Comparison of ENCODE assay signal across 24 cellular contexts in genomic region chr6:157271441-157271840, GRCh38. TPM values are rescaled to one million over a fixed set of nuclear protein-coding genes. Genes with fewer than 3 reads are reported as not detected.
DNase-seq lines count a peak whose midpoint lies in the region; ATAC-seq and TF ChIP-seq lines count a peak whose summit lies in the region.
"Had no signal": no experiment of that assay in that cellular context is flagged by ENCODE, and none has a peak within 500 bp of the region (broad histone marks: within the 10 kb centered on the region; RNA-seq: fewer than 3 reads in every experiment).

No MANE protein-coding gene starts in this region.

- ATAC-seq in thoracic aorta (ENCODE audit: insufficient number of reproducible peaks, low FRiP score, low read depth): no peak
- ATAC-seq: K562, Panc1 had no signal

- H3K4me1 ChIP-seq in thoracic aorta (ENCODE audit: control insufficient read depth in 1 of 2, low read depth in 2 of 2): peaks cover 21 to 60% of the 10 kb centered on the region in 2 donors
- H3K4me1 ChIP-seq: SJCRH30 had no signal

- H3K27ac ChIP-seq in thoracic aorta: peak overlapping the region; percentile 90 to 91
- H3K27ac ChIP-seq: BLaER1, GM23248, RWPE1, SJCRH30 had no signal

- no peaks in the 10 kb centered on the region for H3K27me3 ChIP-seq in thoracic aorta (replicated peaks; ENCODE audit: insufficient read depth)
- H3K27me3 ChIP-seq: BLaER1, SJCRH30 had no signal

- peak; percentile 57 for DNase-seq in activated effector memory CD4-positive, alpha-beta T cell treated with anti-CD3 and anti-CD28 coated beads, Interleukin-2, amount 50 U/mL, for 16 hours
- DNase-seq in activated effector memory CD4-positive, alpha-beta T cell treated with Interleukin-2 at 50 U/mL for 16 hours: no peak
- peak; percentile 19 for DNase-seq in DMS53 treated with DMSO at 0.1 percent for 48 hours (lab: John Stamatoyannopoulos, UW; ENCODE audit: unreplicated experiment)
- DNase-seq in mesenteric fat pad (ENCODE audit: low spot score): peak; percentile 76
- no peak for DNase-seq in thoracic aorta (ENCODE audit: low spot score)
- no peak for DNase-seq in islet precursor cell
- no peak for DNase-seq in H4 (ENCODE audit: low spot score)
- DNase-seq: CD4-positive, CD25-positive, alpha-beta regulatory T cell; GM23248; H9; Kasumi-1; NCI-H1092 treated with DMSO at 0.1 percent for 48 hours; NCI-H1436; NCI-H187; NCI-H2081 treated with DMSO at 0.1 percent for 48 hours; NCI-H2171; NCI-H226; NCI-H510A; NCI-H69; SJCRH30 had no signal

- no peak for TF ChIP-seq CTCF in thoracic aorta (IDR thresholded peaks at IDR 0.05)

- H3K4me3 ChIP-seq in thoracic aorta: no peak overlapping the region
- H3K4me3 ChIP-seq: BLaER1, GM23248, K562, SJCRH30 had no signal

- H3K36me3 ChIP-seq in thoracic aorta: no peaks in the 10 kb centered on the region
- H3K36me3 ChIP-seq: BLaER1, SJCRH30 had no signal

- no peaks in the 10 kb centered on the region for H3K9me3 ChIP-seq in thoracic aorta
- H3K9me3 ChIP-seq: BLaER1, SJCRH30 had no signal

RNA-seq across cellular contexts. Expression of gene TMEM242, which starts 51.9 kb away (rescaled TPM):
- 9.6 TPM for total RNA-seq in mesenteric fat pad
- 1 to 10 TPM; 7.3 to 8.8 TPM for total RNA-seq in thoracic aorta
- total RNA-seq in H4 (2014; rRNA removed; shearing (Covaris generic)): 5.3 and 9.4 TPM in 2 replicates

Comparison
In these comparisons a context has a peak if more than half of its experiments do, and no peak if none do; other contexts are left out.
1. DNase-seq: peak in activated effector memory CD4-positive, alpha-beta T cell treated with anti-CD3 and anti-CD28 coated beads, Interleukin-2, amount 50 U/mL, for 16 hours (single experiment), DMS53 treated with DMSO at 0.1 percent for 48 hours (single experiment) and mesenteric fat pad (single experiment); none in activated effector memory CD4-positive, alpha-beta T cell treated with Interleukin-2 at 50 U/mL for 16 hours (single experiment), thoracic aorta (single experiment), islet precursor cell (single experiment) and H4 (single experiment).